ENCODE assay signal across 21 cellular contexts in the genomic region with DNA sequence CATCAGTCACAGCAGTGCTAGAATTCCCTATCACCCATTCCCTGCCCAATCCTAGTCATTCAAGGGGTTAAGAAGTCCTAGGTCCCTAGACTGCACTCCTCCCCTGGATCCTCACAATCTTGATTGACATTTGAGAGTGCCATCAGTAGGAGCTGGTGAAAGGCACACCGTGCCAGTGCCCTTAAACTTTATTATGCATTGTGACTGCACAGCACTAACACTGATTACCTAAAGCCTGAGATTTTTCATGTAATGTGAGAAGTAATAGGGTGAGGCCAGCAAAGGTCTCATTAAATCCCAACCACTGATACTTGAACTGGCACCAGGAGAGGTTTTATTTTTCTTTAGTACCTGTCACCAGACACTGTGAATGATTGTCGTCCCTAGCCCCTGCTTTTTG. TPM values are rescaled to one million over a fixed set of nuclear protein-coding genes. Genes with fewer than 3 reads are reported as not detected.
"Had no signal": no experiment of that assay in that cellular context is flagged by ENCODE, and none has a peak within 500 bp of the region (broad histone marks: within the 10 kb centered on the region; RNA-seq: fewer than 3 reads in every experiment).

No MANE protein-coding gene starts in this region.

- H3K27me3 ChIP-seq: right lobe of liver, tibial nerve, uterus had no signal

- H3K27ac Mint-ChIP-seq: activated CD4-positive, alpha-beta memory T cell treated with anti-CD3 and anti-CD28 coated beads for 36 hours; activated CD8-positive, alpha-beta memory T cell treated with anti-CD3 and anti-CD28 coated beads, Interleukin-2, amount 10 ng/mL, durations not matched to agents 7 days and 5 days; activated naive CD4-positive, alpha-beta T cell treated with anti-CD3 and anti-CD28 coated beads for 36 hours; activated naive CD8-positive, alpha-beta T cell treated with anti-CD3 and anti-CD28 coated beads, Interleukin-2, amount 50 U/mL, for 24 hours; activated T-helper 2 cell treated with anti-CD3 and anti-CD28 coated beads, Interferon-gamma antibody, Interleukin-2, Interleukin-4, amounts not matched to agents 10 μg/mL and 5 μg/mL and 100 μg/mL, durations not matched to agents 14 hours and 24 hours and 36 hours; effector memory CD8-positive, alpha-beta T cell; progenitor cell of endocrine pancreas had no signal

- H3K4me2 ChIP-seq: smooth muscle cell had no signal

- H3K9me3 ChIP-seq: right lobe of liver, tibial nerve, uterus had no signal

- H3K9me3 Mint-ChIP-seq: activated CD4-positive, alpha-beta memory T cell treated with anti-CD3 and anti-CD28 coated beads for 36 hours; activated naive CD4-positive, alpha-beta T cell treated with anti-CD3 and anti-CD28 coated beads for 36 hours; activated naive CD8-positive, alpha-beta T cell treated with anti-CD3 and anti-CD28 coated beads, Interleukin-2, amount 50 U/mL, for 24 hours; activated T-helper 2 cell treated with anti-CD3 and anti-CD28 coated beads, Interferon-gamma antibody, Interleukin-2, Interleukin-4, amounts not matched to agents 10 μg/mL and 5 μg/mL and 100 μg/mL, durations not matched to agents 14 hours and 24 hours and 36 hours; effector memory CD8-positive, alpha-beta T cell had no signal

- H3K27ac ChIP-seq: right lobe of liver, tibial nerve, WERI-Rb-1 had no signal

- H3K36me3 ChIP-seq: right lobe of liver, tibial nerve, uterus, WERI-Rb-1 had no signal

- H3K4me3 ChIP-seq: right lobe of liver, smooth muscle cell, tibial nerve, uterus had no signal

- H3K27me3 Mint-ChIP-seq: progenitor cell of endocrine pancreas had no signal

- DNase-seq: activated CD4-positive, alpha-beta memory T cell treated with anti-CD3 and anti-CD28 coated beads for 36 hours; activated CD8-positive, alpha-beta memory T cell treated with anti-CD3 and anti-CD28 coated beads, Interleukin-2, amount 10 ng/mL, durations not matched to agents 7 days and 5 days; activated naive CD4-positive, alpha-beta T cell treated with anti-CD3 and anti-CD28 coated beads for 36 hours; activated naive CD8-positive, alpha-beta T cell treated with anti-CD3 and anti-CD28 coated beads, Interleukin-2, amount 50 U/mL, for 24 hours; activated T-cell treated with anti-CD3 and anti-CD28 coated beads, Interleukin-2, amount 50 U/mL, for 1 hour; aorta; dermis blood vessel endothelial cell; effector memory CD8-positive, alpha-beta T cell; foreskin melanocyte; kidney glomerular epithelial cell; right lobe of liver; stimulated activated CD4-positive, alpha-beta T cell treated with anti-CD3 and anti-CD28 coated beads, Interleukin-4, amount 100 ng/mL, for 4 hours; stimulated activated CD8-positive, alpha-beta memory T cell treated with anti-CD3 and anti-CD28 coated beads, Interleukin-4, amount 100 ng/mL, for 48 hours; stimulated activated naive CD4-positive, alpha-beta T cell treated with Interleukin-2 at 50 U/mL for 16 hours; substantia nigra; uterus; WERI-Rb-1 had no signal

- H3K36me3 Mint-ChIP-seq: activated CD4-positive, alpha-beta memory T cell treated with anti-CD3 and anti-CD28 coated beads for 36 hours; activated CD8-positive, alpha-beta memory T cell treated with anti-CD3 and anti-CD28 coated beads, Interleukin-2, amount 10 ng/mL, durations not matched to agents 7 days and 5 days had no signal

- H3K4me3 Mint-ChIP-seq: activated CD4-positive, alpha-beta memory T cell treated with anti-CD3 and anti-CD28 coated beads for 36 hours; activated CD8-positive, alpha-beta memory T cell treated with anti-CD3 and anti-CD28 coated beads, Interleukin-2, amount 10 ng/mL, durations not matched to agents 7 days and 5 days; activated naive CD4-positive, alpha-beta T cell treated with anti-CD3 and anti-CD28 coated beads for 36 hours; activated naive CD8-positive, alpha-beta T cell treated with anti-CD3 and anti-CD28 coated beads, Interleukin-2, amount 50 U/mL, for 24 hours; effector memory CD8-positive, alpha-beta T cell had no signal

- H3K4me1 Mint-ChIP-seq: activated CD8-positive, alpha-beta memory T cell treated with anti-CD3 and anti-CD28 coated beads, Interleukin-2, amount 10 ng/mL, durations not matched to agents 7 days and 5 days; activated naive CD8-positive, alpha-beta T cell treated with anti-CD3 and anti-CD28 coated beads, Interleukin-2, amount 50 U/mL, for 24 hours had no signal

- ATAC-seq: activated CD8-positive, alpha-beta memory T cell treated with anti-CD3 and anti-CD28 coated beads, Interleukin-2, amount 10 ng/mL, durations not matched to agents 7 days and 5 days; activated naive CD8-positive, alpha-beta T cell treated with anti-CD3 and anti-CD28 coated beads, Interleukin-2, amount 50 U/mL, for 24 hours; effector memory CD8-positive, alpha-beta T cell; right lobe of liver had no signal

RNA-seq across cellular contexts. Expression of a gene that starts 16.3 kb away (rescaled TPM):
- total RNA-seq: activated CD4-positive, alpha-beta memory T cell treated with anti-CD3 and anti-CD28 coated beads for 36 hours; activated CD8-positive, alpha-beta memory T cell treated with anti-CD3 and anti-CD28 coated beads, Interleukin-2, amount 10 ng/mL, durations not matched to agents 7 days and 5 days; activated naive CD4-positive, alpha-beta T cell treated with anti-CD3 and anti-CD28 coated beads for 36 hours; activated T-helper 2 cell treated with anti-CD3 and anti-CD28 coated beads, Interferon-gamma antibody, Interleukin-2, Interleukin-4, amounts not matched to agents 10 μg/mL and 5 μg/mL and 100 μg/mL, durations not matched to agents 14 hours and 24 hours and 36 hours had no signal
